10 cellular contexts compared by ENCODE assay signal in genomic region chr2:105325389-105325963, GRCh38. TPM values are rescaled to one million over a fixed set of nuclear protein-coding genes. Genes with fewer than 3 reads are reported as not detected.
DNase-seq lines count a peak whose midpoint lies in the region; TF ChIP-seq lines count a peak whose summit lies in the region.
"Had no signal": no experiment of that assay in that cellular context is flagged by ENCODE, and none has a peak within 500 bp of the region (broad histone marks: within the 10 kb centered on the region; RNA-seq: fewer than 3 reads in every experiment).

No MANE protein-coding gene starts in this region.

- H3K27me3 Mint-ChIP-seq in Calu3 (ENCODE audit: unreplicated experiment): no peaks in the 10 kb centered on the region
- H3K27me3 Mint-ChIP-seq: activated B cell treated with CpG ODN at 0.5 μM for 24 hours; dendritic cell treated with granulocyte-macrophage colony-stimulating factor and Interleukin-4, amounts not matched to agents 40 ng/mL and 50 ng/mL, for 4 days had no signal

- H3K9me3 ChIP-seq in GM23248 (ENCODE audit: low read depth): no peaks in the 10 kb centered on the region
- no peaks in the 10 kb centered on the region for H3K9me3 ChIP-seq in SJSA1 (replicated peaks)
- H3K9me3 ChIP-seq in transverse colon: no peaks in the 10 kb centered on the region

- H3K27ac ChIP-seq in GM23248 (peak overlapping the region; percentile 56; the same call in 1 of the 2 replicates), SJSA1 (peak overlapping the region; percentile 96), transverse colon (no peak overlapping the region)

- H3K4me3 Mint-ChIP-seq in Calu3 (ENCODE audit: low read depth, unreplicated experiment): no peak overlapping the region
- H3K4me3 Mint-ChIP-seq: activated B cell treated with CpG ODN at 0.5 μM for 24 hours; dendritic cell treated with granulocyte-macrophage colony-stimulating factor and Interleukin-4, amounts not matched to agents 40 ng/mL and 50 ng/mL, for 4 days had no signal

- H3K4me3 ChIP-seq in GM23248: no peak overlapping the region
- H3K4me3 ChIP-seq in SJSA1: no peak overlapping the region
- no peak overlapping the region for H3K4me3 ChIP-seq in fibroblast of mammary gland (ENCODE audit: control insufficient read depth, low read depth, low read length)
- no peak overlapping the region for H3K4me3 ChIP-seq in transverse colon

- CTCF ChIA-PET in Calu3 (lab: Charles Lee): no interaction called here

- no peak overlapping the region for H2AFZ ChIP-seq in GM23248

- peaks cover 21% of the 10 kb centered on the region for H3K36me3 Mint-ChIP-seq in Calu3 (ENCODE audit: insufficient read depth, unreplicated experiment)

- no peak for TF ChIP-seq POLR2A in transverse colon (IDR thresholded peaks at IDR 0.05)

- H3K4me1 ChIP-seq in GM23248 (ENCODE audit: insufficient read depth) (peaks cover 35% of the 10 kb centered on the region), SJSA1 (replicated peaks) (peaks cover 78% of the 10 kb centered on the region), transverse colon (peaks cover 5 to 20% (median 13%) of the 10 kb centered on the region in 4 donors)

- H3K9me2 ChIP-seq in GM23248 (ENCODE audit: insufficient read depth): no peaks in the 10 kb centered on the region

- H4K20me1 ChIP-seq in GM23248 (ENCODE audit: insufficient read depth): no peaks in the 10 kb centered on the region

- peak overlapping the region; percentile 9 for H3K4me2 ChIP-seq in GM23248 (ENCODE audit: unreplicated experiment)

- no peak overlapping the region for H3K27ac Mint-ChIP-seq in Calu3 (ENCODE audit: unreplicated experiment)
- H3K27ac Mint-ChIP-seq: activated B cell treated with CpG ODN at 0.5 μM for 24 hours; dendritic cell treated with granulocyte-macrophage colony-stimulating factor and Interleukin-4, amounts not matched to agents 40 ng/mL and 50 ng/mL, for 4 days had no signal

- in situ Hi-C loops in GM23248 (cut with MboI): no loop called here
- in situ Hi-C loops in transverse colon (cut with MboI; ENCODE audit: low pct_ligation_motif_present in 1 of 4, low pct_unique_long_range_greater_than_20kb in 1 of 4, low sequenced_read_pairs in 3 of 4): no loop called here

- no peaks in the 10 kb centered on the region for H3K9me3 Mint-ChIP-seq in Calu3 (ENCODE audit: low read depth, unreplicated experiment)
- H3K9me3 Mint-ChIP-seq: activated B cell treated with CpG ODN at 0.5 μM for 24 hours; dendritic cell treated with granulocyte-macrophage colony-stimulating factor and Interleukin-4, amounts not matched to agents 40 ng/mL and 50 ng/mL, for 4 days had no signal

- H3K36me3 ChIP-seq in GM23248 (ENCODE audit: low read depth): no peaks in the 10 kb centered on the region
- H3K36me3 ChIP-seq in SJSA1: peaks cover 12% of the 10 kb centered on the region
- H3K36me3 ChIP-seq in transverse colon: no peaks in the 10 kb centered on the region

- no peak overlapping the region for H3K9ac ChIP-seq in GM23248

- no peak for TF ChIP-seq EP300 in transverse colon (IDR thresholded peaks at IDR 0.05; ENCODE audit: low read depth)

- TF ChIP-seq CTCF in fibroblast of mammary gland (conservative IDR thresholded peaks at IDR 0.05; ENCODE audit: control insufficient read depth, insufficient read depth, low read depth, low read length): no peak
- TF ChIP-seq CTCF in Calu3 (IDR thresholded peaks at IDR 0.05; ENCODE audit: unreplicated experiment): no peak
- no peak for TF ChIP-seq CTCF in transverse colon (IDR thresholded peaks at IDR 0.05)

- H3K27me3 ChIP-seq in GM23248 (replicated peaks; ENCODE audit: insufficient read depth) (no peaks in the 10 kb centered on the region), SJSA1 (replicated peaks) (no peaks in the 10 kb centered on the region), transverse colon (no peaks in the 10 kb centered on the region)

- DNase-seq in GM23248: peak; percentile 19
- DNase-seq in SJSA1 (ENCODE audit: low read depth in 1 of 2, low spot score in 2 of 2): peak; percentile 62 to 78
- DNase-seq in fibroblast of mammary gland (ENCODE audit: low read depth): peak; percentile 56
- peak; percentile 93 for DNase-seq in pulmonary artery endothelial cell (ENCODE audit: low read depth, low spot score)
- no peak for DNase-seq in hippocampal formation (lab: John Stamatoyannopoulos, UW)
- no peak for DNase-seq in Calu3
- no peak for DNase-seq in transverse colon
- DNase-seq: activated B cell treated with CpG ODN at 0.5 μM for 24 hours, NCI-H2171 had no signal

- no TSS peak for BruUV-seq in Calu3 (replicated peaks; lab: Mats Ljungman, UMichigan)

- intact Hi-C loops in Calu3 (cut with micrococcal nuclease; ENCODE audit: unreplicated experiment): no loop called here
- intact Hi-C loops in transverse colon (cut with DNase I; ENCODE audit: low total_unique reads): no loop called here

- H3K4me1 Mint-ChIP-seq in Calu3 (ENCODE audit: low read depth, unreplicated experiment): peaks cover 39% of the 10 kb centered on the region

- 56 to 65% methylated on average over 3 of the region's 3 CpGs for WGBS in GM23248 (ENCODE audit: low coverage in 1 of 2, low lambda C conversion rate in 2 of 2, missing lambda C conversion rate in 2 of 2), 2 experiments
- WGBS in transverse colon (ENCODE audit: low coverage in 1 of 2), 2 donors: 73 to 87% methylated on average over 1 to 3 of the region's 3 CpGs

- H3F3A ChIP-seq in GM23248 (ENCODE audit: insufficient read depth): 0 out of 2 replicates have a peak, but pooled peaks cover 13% of the 10 kb centered on the region

- peaks cover 66% of the 10 kb centered on the region for H3K79me2 ChIP-seq in GM23248 (ENCODE audit: insufficient read depth)

RNA-seq across cellular contexts. Expression of gene TGFBRAP1, which starts 4.1 kb away (rescaled TPM):
- total RNA-seq in GM23248 (2014; rRNA removed; shearing (Covaris generic)): 9.0 and 11.3 TPM in 2 replicates
- 8.3 and 8.5 TPM in 2 replicates for polyA plus RNA-seq in GM23248 (2016; fragmentation: Nextera tagmentation; extraction: Ambion mirVana)
- total RNA-seq in SJSA1 (2014; rRNA removed; shearing (Covaris generic)): 16.5 and 25.8 TPM in 2 replicates
- total RNA-seq in pulmonary artery endothelial cell (46.0 and 48.4 TPM in 2 replicates), Calu3 (2022) (24.3 and 24.5 TPM in 2 replicates), transverse colon (10 to 100 TPM; 13.1 to 21.8 (median 19.4) TPM)

RNA-seq across cellular contexts. Expression of gene C2orf49, which starts 11.9 kb away (rescaled TPM):
- 9.0 and 17.6 TPM in 2 replicates for total RNA-seq in GM23248 (2014; rRNA removed; shearing (Covaris generic))
- polyA plus RNA-seq in GM23248 (2016; fragmentation: Nextera tagmentation; extraction: Ambion mirVana): 11.4 and 13.6 TPM in 2 replicates
- 18.6 and 19.6 TPM in 2 replicates for total RNA-seq in SJSA1 (2014; rRNA removed; shearing (Covaris generic))
- total RNA-seq in pulmonary artery endothelial cell (12.7 and 20.5 TPM in 2 replicates), Calu3 (2022) (18.1 and 19.0 TPM in 2 replicates), transverse colon (10 to 100 TPM in 3 of 4 donors, 1 to 10 TPM in 1; 1.8 to 17.6 (median 14.5) TPM)

Comparison
In these comparisons a context has a peak if more than half of its experiments do, and no peak if none do; other contexts are left out.
1. DNase-seq: peak in GM23248 (single experiment), SJSA1 (2 of 2), fibroblast of mammary gland (single experiment) and pulmonary artery endothelial cell (single experiment); none in hippocampal formation (0 of 2), Calu3 (single experiment) and transverse colon (single experiment).
2. H3K27ac ChIP-seq: peak in GM23248 (single experiment) and SJSA1 (single experiment); none in transverse colon (0 of 4).